In genomic region chr2:10863837-10864236, GRCh38 we compare ENCODE assay signal across 9 cellular contexts. TPM values are rescaled to one million over a fixed set of nuclear protein-coding genes. Genes with fewer than 3 reads are reported as not detected.
DNase-seq lines count a peak whose midpoint lies in the region; ATAC-seq and TF ChIP-seq lines count a peak whose summit lies in the region.
"Had no signal": no experiment of that assay in that cellular context is flagged by ENCODE, and none has a peak within 500 bp of the region (broad histone marks: within the 10 kb centered on the region; RNA-seq: fewer than 3 reads in every experiment).

No MANE protein-coding gene starts in this region.

- ATAC-seq in HG02852 (IDR thresholded peaks at IDR 0.05; ENCODE audit: unreplicated experiment) = peak; percentile 63

- H3K9me3 Mint-ChIP-seq in activated CD4-positive, alpha-beta T cell treated with anti-CD3 and anti-CD28 coated beads, Interleukin-2, amount 10 ng/mL, durations not matched to agents 7 days and 5 days = no peaks in the 10 kb centered on the region

- no peak for TF ChIP-seq EP300 in ovary (IDR thresholded peaks at IDR 0.05)

- no peaks in the 10 kb centered on the region for H3K36me3 Mint-ChIP-seq in activated CD4-positive, alpha-beta T cell treated with anti-CD3 and anti-CD28 coated beads, Interleukin-2, amount 10 ng/mL, durations not matched to agents 7 days and 5 days (ENCODE audit: low read depth)

- H3K9me3 ChIP-seq in Peyer's patch (no peaks in the 10 kb centered on the region), ovary (no peaks in the 10 kb centered on the region)

- no peak overlapping the region for H3K9ac ChIP-seq in rectal smooth muscle tissue (ENCODE audit: low read length)

- peak overlapping the region; percentile 6 for H3K27ac Mint-ChIP-seq in activated CD4-positive, alpha-beta T cell treated with anti-CD3 and anti-CD28 coated beads, Interleukin-2, amount 10 ng/mL, durations not matched to agents 7 days and 5 days

- POLR2A ChIA-PET in activated CD4-positive, alpha-beta T cell treated with anti-CD3 and anti-CD28 coated beads, Interleukin-2, amount 10 ng/mL, durations not matched to agents 7 days and 5 days (lab: Charles Lee) = no interaction called here

- CTCF ChIA-PET in activated CD4-positive, alpha-beta T cell treated with anti-CD3 and anti-CD28 coated beads, Interleukin-2, amount 10 ng/mL, durations not matched to agents 7 days and 5 days (lab: Charles Lee) = interaction anchor here (0.7 to 1.2 kb wide), 3 partner anchors 17 to 49 kb away, joined by 3 to 5 read pairs (median 5); no protein-coding TSS in a partner anchor

- H3K4me1 Mint-ChIP-seq in activated CD4-positive, alpha-beta T cell treated with anti-CD3 and anti-CD28 coated beads, Interleukin-2, amount 10 ng/mL, durations not matched to agents 7 days and 5 days = peaks cover 45% of the 10 kb centered on the region

- H3K36me3 ChIP-seq in Peyer's patch = no peaks in the 10 kb centered on the region
- no peaks in the 10 kb centered on the region for H3K36me3 ChIP-seq in rectal smooth muscle tissue (ENCODE audit: control insufficient read depth, insufficient read depth, low read length)
- H3K36me3 ChIP-seq in ovary = no peaks in the 10 kb centered on the region

- intact Hi-C loops in ovary (cut with DNase I) = no loop called here

- no peak overlapping the region for H3K4me3 Mint-ChIP-seq in activated CD4-positive, alpha-beta T cell treated with anti-CD3 and anti-CD28 coated beads, Interleukin-2, amount 10 ng/mL, durations not matched to agents 7 days and 5 days

- H3K4me1 ChIP-seq in Peyer's patch (peaks cover 0 to 6% (median 0%) of the 10 kb centered on the region in 4 donors), rectal smooth muscle tissue (ENCODE audit: control insufficient read depth, insufficient read depth, low read length) (peaks cover 21% of the 10 kb centered on the region), ovary (ENCODE audit: insufficient read depth) (no peaks in the 10 kb centered on the region)

- WGBS in ovary, 3 donors = 60 to 79% (median 74%) methylated on average over 8 of the region's 8 CpGs

- TF ChIP-seq POLR2A in Peyer's patch (IDR thresholded peaks at IDR 0.05) = no peak
- no peak for TF ChIP-seq POLR2A in ovary (IDR thresholded peaks at IDR 0.05)

- DNase-seq in activated CD4-positive, alpha-beta T cell treated with anti-CD3 and anti-CD28 coated beads, Interleukin-2, amount 10 ng/mL, durations not matched to agents 7 days and 5 days = no peak
- no peak for DNase-seq in activated CD4-positive, alpha-beta T cell treated with anti-CD3 and anti-CD28 coated beads, Interleukin-2, amount 50 U/mL, for 48 hours
- DNase-seq in Peyer's patch (peak in 2 of 3 donors; percentile 47 to 73), amniotic stem cell (lab: John Stamatoyannopoulos, UW) (no peak), ovary (no peak), DMS79 (lab: John Stamatoyannopoulos, UW) (no peak)
- DNase-seq: activated CD8-positive, alpha-beta memory T cell treated with anti-CD3 and anti-CD28 coated beads, Interleukin-2, amount 50 U/mL, for 48 hours had no signal

- no peak overlapping the region for H3K27ac ChIP-seq in Peyer's patch
- H3K27ac ChIP-seq in rectal smooth muscle tissue (ENCODE audit: low read depth, low read length) = peak overlapping the region; percentile 0
- no peak overlapping the region for H3K27ac ChIP-seq in ovary

- H3K27me3 ChIP-seq in Peyer's patch = no peaks in the 10 kb centered on the region
- peaks cover 4% of the 10 kb centered on the region for H3K27me3 ChIP-seq in rectal smooth muscle tissue (ENCODE audit: control insufficient read depth, insufficient read depth, low read length)
- no peaks in the 10 kb centered on the region for H3K27me3 ChIP-seq in ovary

- no peak overlapping the region for H3K4me3 ChIP-seq in Peyer's patch
- H3K4me3 ChIP-seq in rectal smooth muscle tissue (ENCODE audit: low read length) = no peak overlapping the region
- H3K4me3 ChIP-seq in ovary = no peak overlapping the region

- TF ChIP-seq CTCF in Peyer's patch (IDR thresholded peaks at IDR 0.05) = no peak
- no peak for TF ChIP-seq CTCF in ovary (IDR thresholded peaks at IDR 0.05)

- peaks cover 30% of the 10 kb centered on the region for H3K27me3 Mint-ChIP-seq in activated CD4-positive, alpha-beta T cell treated with anti-CD3 and anti-CD28 coated beads, Interleukin-2, amount 10 ng/mL, durations not matched to agents 7 days and 5 days

RNA-seq across cellular contexts. Expression of gene KCNF1, which starts 47.9 kb away (rescaled TPM):
- not detected for total RNA-seq in activated CD4-positive, alpha-beta T cell treated with anti-CD3 and anti-CD28 coated beads, Interleukin-2, amount 10 ng/mL, durations not matched to agents 7 days and 5 days
- 1 to 10 TPM in 1 of 4 donors, not detected in 3; 6.6 TPM for total RNA-seq in Peyer's patch
- under 1 TPM in 3 of 7 donors, not detected in 4; 0.11 to 0.30 (median 0.15) TPM for total RNA-seq in ovary
- under 1 TPM in 1 of 2 donors, not detected in 1; 0.13 TPM for polyA plus RNA-seq in ovary

RNA-seq across cellular contexts. Expression of gene PDIA6, which starts 51.3 kb away (rescaled TPM):
- 100 to 1,000 TPM; 127 to 136 TPM for total RNA-seq in activated CD4-positive, alpha-beta T cell treated with anti-CD3 and anti-CD28 coated beads, Interleukin-2, amount 10 ng/mL, durations not matched to agents 7 days and 5 days
- total RNA-seq in Peyer's patch (10 to 100 TPM; 63.7 to 91.1 (median 77.9) TPM), ovary (100 to 1,000 TPM in 4 of 7 donors, 10 to 100 TPM in 3; 60.6 to 166 (median 109) TPM)
- 100 to 1,000 TPM; 102 to 220 TPM for polyA plus RNA-seq in ovary

Comparison
In these comparisons a context has a peak if more than half of its experiments do, and no peak if none do; other contexts are left out.
1. DNase-seq: peak in Peyer's patch (2 of 3); none in activated CD4-positive, alpha-beta T cell treated with anti-CD3 and anti-CD28 coated beads, Interleukin-2, amount 10 ng/mL, durations not matched to agents 7 days and 5 days (single experiment), activated CD4-positive, alpha-beta T cell treated with anti-CD3 and anti-CD28 coated beads, Interleukin-2, amount 50 U/mL, for 48 hours (0 of 2), amniotic stem cell (single experiment), ovary (0 of 5) and DMS79 (single experiment).